Comparison of ENCODE assay signal across 7 cellular contexts in the genomic region with DNA sequence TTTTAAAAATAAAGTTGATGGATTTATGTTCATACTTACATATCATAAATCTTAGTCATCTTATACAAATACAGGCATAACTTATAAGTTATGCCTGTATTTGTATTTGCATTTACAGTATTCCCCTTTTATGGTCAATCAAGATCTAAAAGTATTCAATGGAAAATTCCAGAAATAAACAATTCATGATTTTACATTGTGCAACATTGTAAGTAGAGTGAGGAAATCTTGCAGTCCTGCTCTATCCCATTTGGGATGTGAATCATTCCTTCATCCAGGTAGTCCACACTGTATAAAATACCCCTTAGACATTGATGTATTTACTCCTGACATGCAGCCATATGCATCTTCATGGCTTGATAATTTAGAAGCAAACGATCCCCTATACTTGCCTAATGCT.
"Had no signal": no experiment of that assay in that cellular context is flagged by ENCODE, and none has a peak within 500 bp of the region (broad histone marks: within the 10 kb centered on the region; RNA-seq: fewer than 3 reads in every experiment).

No MANE protein-coding gene starts in this region.

- H3K9me3 ChIP-seq: HAP-1 had no signal

- ATAC-seq: HCT116 had no signal

- H3K36me3 ChIP-seq: HAP-1 had no signal

- H3K9ac ChIP-seq: GM23248 had no signal

- DNase-seq: GM23248, GOT3, H7, HFFc6, KBM-7 had no signal

- H3K4me1 ChIP-seq: HAP-1 had no signal

- H3K4me3 ChIP-seq: GM23248, HAP-1 had no signal

- H2AFZ ChIP-seq: GM23248 had no signal

- H3K27ac ChIP-seq: GM23248 had no signal
